ENCODE assay signal across 11 cellular contexts in genomic region chr17:50101346-50102163, GRCh38. TPM values are rescaled to one million over a fixed set of nuclear protein-coding genes. Genes with fewer than 3 reads are reported as not detected.
A peak's percentile ranks its signal among the peaks of the same experiment; 100 is the strongest.
DNase-seq lines count a peak whose midpoint lies in the region; ATAC-seq and TF ChIP-seq lines count a peak whose summit lies in the region.
"Had no signal": no experiment of that assay in that cellular context is flagged by ENCODE, and none has a peak within 500 bp of the region (broad histone marks: within the 10 kb centered on the region; RNA-seq: fewer than 3 reads in every experiment).

No MANE protein-coding gene starts in this region.

- TF ChIP-seq POLR2A in NB4 (IDR thresholded peaks at IDR 0.05; ENCODE audit: extremely low read depth, insufficient read length): no peak
- TF ChIP-seq POLR2A in right lobe of liver (IDR thresholded peaks at IDR 0.05): no peak

- peak overlapping the region; percentile 24 to 99 (median 88) for H3K27ac ChIP-seq in dorsolateral prefrontal cortex
- H3K27ac ChIP-seq in right lobe of liver: peak overlapping the region; percentile 70 to 93 (median 92)

- H3K27ac Mint-ChIP-seq in activated T-helper 1 cell treated with anti-CD3 and anti-CD28 coated beads, Interleukin-12 subunit alpha, Interleukin-12 subunit beta, Interleukin-2, Interleukin-4 antibody, amounts not matched to agents 30 ng/mL and 10 ng/mL and 1 ng/mL, durations not matched to agents 14 hours and 24 hours and 36 hours: no peak overlapping the region
- no peak overlapping the region for H3K27ac Mint-ChIP-seq in activated CD4-positive, alpha-beta T cell treated with anti-CD3 and anti-CD28 coated beads, Interleukin-2, amount 10 ng/mL, durations not matched to agents 24 days and 14 days
- H3K27ac Mint-ChIP-seq: activated CD8-positive, alpha-beta T cell treated with anti-CD3 and anti-CD28 coated beads, Interleukin-2, amount 10 ng/mL, durations not matched to agents 7 days and 5 days had no signal

- WGBS in right lobe of liver (ENCODE audit: insufficient coverage, low coverage, low lambda C conversion rate, missing lambda C conversion rate): 42% methylated on average over 7 of the region's 17 CpGs

- H3K27me3 ChIP-seq in dorsolateral prefrontal cortex: no peaks in the 10 kb centered on the region
- no peaks in the 10 kb centered on the region for H3K27me3 ChIP-seq in right lobe of liver

- H3K4me3 ChIP-seq in NB4 (ENCODE audit: low read depth, low read length) (no peak overlapping the region), dorsolateral prefrontal cortex (peak overlapping the region in 40 of 59 donors; percentile 1 to 49 (median 18)), right lobe of liver (peak overlapping the region in 2 of 3 donors; percentile 0 to 38)

- TF ChIP-seq CTCF in NB4 (IDR thresholded peaks at IDR 0.05; ENCODE audit: low read depth, low read length) (no peak), dorsolateral prefrontal cortex (IDR thresholded peaks at IDR 0.05 in 54 of 56, conservative IDR thresholded peaks at IDR 0.05 in 2 of 56; ENCODE audit: low read depth in 1 of 56, partially characterized antibody in 56 of 56) (peak in 1 of 56 donors; percentile 9), right lobe of liver (IDR thresholded peaks at IDR 0.05) (no peak)

- peaks cover 6% of the 10 kb centered on the region for H3K36me3 Mint-ChIP-seq in activated T-helper 1 cell treated with anti-CD3 and anti-CD28 coated beads, Interleukin-12 subunit alpha, Interleukin-12 subunit beta, Interleukin-2, Interleukin-4 antibody, amounts not matched to agents 30 ng/mL and 10 ng/mL and 1 ng/mL, durations not matched to agents 14 hours and 24 hours and 36 hours (ENCODE audit: low read depth)
- peaks cover 2% of the 10 kb centered on the region for H3K36me3 Mint-ChIP-seq in activated CD4-positive, alpha-beta T cell treated with anti-CD3 and anti-CD28 coated beads, Interleukin-2, amount 10 ng/mL, durations not matched to agents 24 days and 14 days (ENCODE audit: low read depth)

- intact Hi-C loops in dorsolateral prefrontal cortex (cut with DNase I): no loop called here
- intact Hi-C loops in right lobe of liver (cut with DNase I): no loop called here
- intact Hi-C loops in activated T-helper 1 cell treated with anti-CD3 and anti-CD28 coated beads, Interleukin-12 subunit alpha, Interleukin-12 subunit beta, Interleukin-2, Interleukin-4 antibody, amounts not matched to agents 30 ng/mL and 10 ng/mL and 1 ng/mL, durations not matched to agents 14 hours and 24 hours and 36 hours (cut with micrococcal nuclease): no loop called here
- intact Hi-C loops in activated CD4-positive, alpha-beta T cell treated with anti-CD3 and anti-CD28 coated beads, Interleukin-2, amount 10 ng/mL, durations not matched to agents 24 days and 14 days (cut with micrococcal nuclease): no loop called here

- peaks cover 11% of the 10 kb centered on the region for H3K4me1 Mint-ChIP-seq in activated T-helper 1 cell treated with anti-CD3 and anti-CD28 coated beads, Interleukin-12 subunit alpha, Interleukin-12 subunit beta, Interleukin-2, Interleukin-4 antibody, amounts not matched to agents 30 ng/mL and 10 ng/mL and 1 ng/mL, durations not matched to agents 14 hours and 24 hours and 36 hours (ENCODE audit: low read depth)
- peaks cover 5% of the 10 kb centered on the region for H3K4me1 Mint-ChIP-seq in activated CD4-positive, alpha-beta T cell treated with anti-CD3 and anti-CD28 coated beads, Interleukin-2, amount 10 ng/mL, durations not matched to agents 24 days and 14 days

- H3K9me3 Mint-ChIP-seq in activated T-helper 1 cell treated with anti-CD3 and anti-CD28 coated beads, Interleukin-12 subunit alpha, Interleukin-12 subunit beta, Interleukin-2, Interleukin-4 antibody, amounts not matched to agents 30 ng/mL and 10 ng/mL and 1 ng/mL, durations not matched to agents 14 hours and 24 hours and 36 hours: no peaks in the 10 kb centered on the region
- no peaks in the 10 kb centered on the region for H3K9me3 Mint-ChIP-seq in activated CD4-positive, alpha-beta T cell treated with anti-CD3 and anti-CD28 coated beads, Interleukin-2, amount 10 ng/mL, durations not matched to agents 24 days and 14 days

- no peak overlapping the region for H3K4me3 Mint-ChIP-seq in activated T-helper 1 cell treated with anti-CD3 and anti-CD28 coated beads, Interleukin-12 subunit alpha, Interleukin-12 subunit beta, Interleukin-2, Interleukin-4 antibody, amounts not matched to agents 30 ng/mL and 10 ng/mL and 1 ng/mL, durations not matched to agents 14 hours and 24 hours and 36 hours
- no peak overlapping the region for H3K4me3 Mint-ChIP-seq in activated CD4-positive, alpha-beta T cell treated with anti-CD3 and anti-CD28 coated beads, Interleukin-2, amount 10 ng/mL, durations not matched to agents 24 days and 14 days
- H3K4me3 Mint-ChIP-seq: activated CD8-positive, alpha-beta T cell treated with anti-CD3 and anti-CD28 coated beads, Interleukin-2, amount 10 ng/mL, durations not matched to agents 7 days and 5 days had no signal

- H3K4me1 ChIP-seq in right lobe of liver: peaks cover 0 to 53% (median 17%) of the 10 kb centered on the region in 4 donors

- H3K36me3 ChIP-seq in right lobe of liver: peaks cover 0 to 20% (median 7%) of the 10 kb centered on the region in 4 donors

- H3K9me3 ChIP-seq in right lobe of liver: no peaks in the 10 kb centered on the region

- ATAC-seq in right lobe of liver (peak; percentile 54 to 81 (median 72)), GM19452 (IDR thresholded peaks at IDR 0.05; ENCODE audit: unreplicated experiment) (no peak)
- ATAC-seq: activated CD8-positive, alpha-beta T cell treated with anti-CD3 and anti-CD28 coated beads, Interleukin-2, amount 10 ng/mL, durations not matched to agents 7 days and 5 days had no signal

- H3K27me3 Mint-ChIP-seq in activated T-helper 1 cell treated with anti-CD3 and anti-CD28 coated beads, Interleukin-12 subunit alpha, Interleukin-12 subunit beta, Interleukin-2, Interleukin-4 antibody, amounts not matched to agents 30 ng/mL and 10 ng/mL and 1 ng/mL, durations not matched to agents 14 hours and 24 hours and 36 hours (ENCODE audit: insufficient read depth): no peaks in the 10 kb centered on the region
- no peaks in the 10 kb centered on the region for H3K27me3 Mint-ChIP-seq in activated CD4-positive, alpha-beta T cell treated with anti-CD3 and anti-CD28 coated beads, Interleukin-2, amount 10 ng/mL, durations not matched to agents 24 days and 14 days

- DNase-seq in NB4 (ENCODE audit: low read depth) (peak; percentile 50), dorsolateral prefrontal cortex (peak in 1 of 10 donors; percentile 60), right lobe of liver (peak; percentile 49 to 88 (median 87)), superior temporal gyrus (ENCODE audit: extremely low spot score) (peak; percentile 23), OCI-M2 (lab: John Stamatoyannopoulos, UW; ENCODE audit: unreplicated experiment) (no peak)
- no peak for DNase-seq in activated T-helper 1 cell treated with anti-CD3 and anti-CD28 coated beads, Interleukin-12 subunit alpha, Interleukin-12 subunit beta, Interleukin-2, Interleukin-4 antibody, amounts not matched to agents 30 ng/mL and 10 ng/mL and 1 ng/mL, durations not matched to agents 14 hours and 24 hours and 36 hours (ENCODE audit: low spot score)
- no peak for DNase-seq in activated CD4-positive, alpha-beta T cell treated with anti-CD3 and anti-CD28 coated beads, Interleukin-2, amount 10 ng/mL, durations not matched to agents 24 days and 14 days
- DNase-seq: activated CD8-positive, alpha-beta T cell treated with anti-CD3 and anti-CD28 coated beads, Interleukin-2, amount 10 ng/mL, durations not matched to agents 7 days and 5 days; effector memory CD4-positive, alpha-beta T cell; NCI-H1417 treated with DMSO at 0.1 percent for 48 hours had no signal

RNA-seq across cellular contexts. Expression of gene PDK2, which starts 6.4 kb away (rescaled TPM):
- total RNA-seq in dorsolateral prefrontal cortex (100 to 1,000 TPM in 115 of 120 experiments, 10 to 100 TPM in 5; 87.1 to 176 (median 131) TPM), right lobe of liver (10 to 100 TPM; 25.0 to 58.0 (median 44.8) TPM)
- total RNA-seq in activated T-helper 1 cell treated with anti-CD3 and anti-CD28 coated beads, Interleukin-12 subunit alpha, Interleukin-12 subunit beta, Interleukin-2, Interleukin-4 antibody, amounts not matched to agents 30 ng/mL and 10 ng/mL and 1 ng/mL, durations not matched to agents 14 hours and 24 hours and 36 hours: 13.7 and 16.9 TPM in 2 replicates
- total RNA-seq in activated CD4-positive, alpha-beta T cell treated with anti-CD3 and anti-CD28 coated beads, Interleukin-2, amount 10 ng/mL, durations not matched to agents 24 days and 14 days: 10.9 and 11.8 TPM in 2 replicates

RNA-seq across cellular contexts. Expression of gene SAMD14, which starts 28.4 kb away (rescaled TPM):
- total RNA-seq in dorsolateral prefrontal cortex (100 to 1,000 TPM in 2 of 120 experiments, 10 to 100 TPM in 118; 17.9 to 122 (median 58.2) TPM), right lobe of liver (1 to 10 TPM in 2 of 6 experiments, under 1 TPM in 3, not detected in 1; 0.50 to 3.8 (median 0.77) TPM)
- 1.6 and 3.6 TPM in 2 replicates for total RNA-seq in activated T-helper 1 cell treated with anti-CD3 and anti-CD28 coated beads, Interleukin-12 subunit alpha, Interleukin-12 subunit beta, Interleukin-2, Interleukin-4 antibody, amounts not matched to agents 30 ng/mL and 10 ng/mL and 1 ng/mL, durations not matched to agents 14 hours and 24 hours and 36 hours
- total RNA-seq in activated CD4-positive, alpha-beta T cell treated with anti-CD3 and anti-CD28 coated beads, Interleukin-2, amount 10 ng/mL, durations not matched to agents 24 days and 14 days: 1.0 and 1.2 TPM in 2 replicates

RNA-seq across cellular contexts. Expression of gene ITGA3, which starts 45.6 kb away (rescaled TPM):
- total RNA-seq in dorsolateral prefrontal cortex (10 to 100 TPM; 12.7 to 53.3 (median 33.2) TPM), right lobe of liver (1 to 10 TPM; 1.4 to 3.7 (median 2.4) TPM)
- 18.0 and 20.6 TPM in 2 replicates for total RNA-seq in activated T-helper 1 cell treated with anti-CD3 and anti-CD28 coated beads, Interleukin-12 subunit alpha, Interleukin-12 subunit beta, Interleukin-2, Interleukin-4 antibody, amounts not matched to agents 30 ng/mL and 10 ng/mL and 1 ng/mL, durations not matched to agents 14 hours and 24 hours and 36 hours
- 14.5 and 15.0 TPM in 2 replicates for total RNA-seq in activated CD4-positive, alpha-beta T cell treated with anti-CD3 and anti-CD28 coated beads, Interleukin-2, amount 10 ng/mL, durations not matched to agents 24 days and 14 days

RNA-seq across cellular contexts. Expression of gene PPP1R9B, which starts 48.9 kb away (rescaled TPM):
- total RNA-seq in dorsolateral prefrontal cortex (100 to 1,000 TPM in 118 of 120 experiments, 10 to 100 TPM in 2; 74.6 to 225 (median 160) TPM), right lobe of liver (10 to 100 TPM in 5 of 6 experiments, 1 to 10 TPM in 1; 9.9 to 18.1 (median 12.0) TPM)
- total RNA-seq in activated T-helper 1 cell treated with anti-CD3 and anti-CD28 coated beads, Interleukin-12 subunit alpha, Interleukin-12 subunit beta, Interleukin-2, Interleukin-4 antibody, amounts not matched to agents 30 ng/mL and 10 ng/mL and 1 ng/mL, durations not matched to agents 14 hours and 24 hours and 36 hours: 97.1 and 101 TPM in 2 replicates
- 90.1 and 91.3 TPM in 2 replicates for total RNA-seq in activated CD4-positive, alpha-beta T cell treated with anti-CD3 and anti-CD28 coated beads, Interleukin-2, amount 10 ng/mL, durations not matched to agents 24 days and 14 days

Comparison
In these comparisons a context has a peak if more than half of its experiments do, and no peak if none do; other contexts are left out.
1. DNase-seq: peak in NB4 (single experiment), right lobe of liver (3 of 3) and superior temporal gyrus (single experiment); none in OCI-M2 (single experiment), activated T-helper 1 cell treated with anti-CD3 and anti-CD28 coated beads, Interleukin-12 subunit alpha, Interleukin-12 subunit beta, Interleukin-2, Interleukin-4 antibody, amounts not matched to agents 30 ng/mL and 10 ng/mL and 1 ng/mL, durations not matched to agents 14 hours and 24 hours and 36 hours (single experiment) and activated CD4-positive, alpha-beta T cell treated with anti-CD3 and anti-CD28 coated beads, Interleukin-2, amount 10 ng/mL, durations not matched to agents 24 days and 14 days (single experiment).